ENCODE assay signal across 8 cellular contexts in genomic region chr14:70078329-70078728, GRCh38.
"Had no signal": no experiment of that assay in that cellular context is flagged by ENCODE, and none has a peak within 500 bp of the region (broad histone marks: within the 10 kb centered on the region; RNA-seq: fewer than 3 reads in every experiment).

No MANE protein-coding gene starts in this region.

- ATAC-seq: GM23338 had no signal

- H3K4me3 ChIP-seq: GM23338 had no signal

- FAIRE-seq: H1, H54 had no signal

- DNase-seq: H9, HCEC 1CT, HFFc6, KG1 had no signal

- H3K4me2 ChIP-seq: GM23338 had no signal

- H3K27ac ChIP-seq: HL-60 had no signal

- H2AFZ ChIP-seq: GM23338 had no signal
